Comparison of ENCODE assay signal across 1 cellular context in the genomic region with DNA sequence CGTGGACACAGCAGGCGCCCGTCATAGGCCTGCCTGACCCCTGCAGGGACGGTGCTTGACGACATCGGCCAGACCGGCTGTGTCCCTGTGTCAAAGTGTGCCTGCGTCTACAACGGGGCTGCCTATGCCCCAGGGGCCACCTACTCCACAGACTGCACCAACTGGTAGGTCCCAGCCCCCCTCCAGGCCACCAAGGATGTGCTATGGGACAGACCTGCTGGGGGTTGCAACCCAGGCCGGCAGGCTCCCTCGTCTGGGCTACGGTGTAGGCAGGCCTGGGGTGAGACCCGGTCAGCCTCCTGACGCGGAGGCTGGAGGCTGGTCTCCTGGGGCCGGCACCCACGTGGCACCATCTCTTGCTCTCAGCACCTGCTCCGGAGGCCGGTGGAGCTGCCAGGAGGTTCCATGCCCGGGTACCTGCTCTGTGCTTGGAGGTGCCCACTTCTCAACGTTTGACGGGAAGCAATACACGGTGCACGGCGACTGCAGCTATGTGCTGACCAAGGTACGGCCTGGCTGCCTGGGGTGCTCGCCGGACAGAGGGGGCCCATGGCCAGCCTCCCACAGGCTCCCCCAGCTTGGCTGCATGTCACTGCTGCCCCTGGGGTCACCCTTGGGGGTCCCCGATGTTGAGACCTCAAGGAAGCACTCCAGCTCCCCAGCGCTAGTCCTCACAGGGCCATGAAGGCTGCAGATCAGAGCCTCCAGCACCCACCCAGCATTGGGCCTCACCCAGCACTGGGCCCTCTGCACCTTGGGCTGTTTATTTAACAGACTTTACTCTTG.
TF ChIP-seq lines count a peak whose summit lies in the region.

No MANE protein-coding gene starts in this region.

TF ChIP-seq in H1, 55 proteins besides CTCF, POLR2A, EP300 and RAD21:
- no peak for TF ChIP-seq RFX5 (IDR thresholded peaks at IDR 0.05; ENCODE audit: borderline replicate concordance, low read depth, low read length)
- TF ChIP-seq HDAC6 (IDR thresholded peaks at IDR 0.05; ENCODE audit: low read depth, low read length) = no peak
- no peak for TF ChIP-seq YY1 (IDR thresholded peaks at IDR 0.05; ENCODE audit: low read depth, low read length)
- no peak for TF ChIP-seq TEAD4 (IDR thresholded peaks at IDR 0.05; ENCODE audit: low read depth, low read length)
- TF ChIP-seq RBBP5 (IDR thresholded peaks at IDR 0.05; ENCODE audit: borderline replicate concordance, low read depth, low read length) = no peak
- TF ChIP-seq MAFK (IDR thresholded peaks at IDR 0.05; ENCODE audit: low read depth, low read length) = no peak
- TF ChIP-seq EZH2 (IDR thresholded peaks at IDR 0.05; ENCODE audit: low read depth, low read length, severe bottlenecking) = no peak
